Comparison of ENCODE assay signal across 18 cellular contexts in the genomic region with DNA sequence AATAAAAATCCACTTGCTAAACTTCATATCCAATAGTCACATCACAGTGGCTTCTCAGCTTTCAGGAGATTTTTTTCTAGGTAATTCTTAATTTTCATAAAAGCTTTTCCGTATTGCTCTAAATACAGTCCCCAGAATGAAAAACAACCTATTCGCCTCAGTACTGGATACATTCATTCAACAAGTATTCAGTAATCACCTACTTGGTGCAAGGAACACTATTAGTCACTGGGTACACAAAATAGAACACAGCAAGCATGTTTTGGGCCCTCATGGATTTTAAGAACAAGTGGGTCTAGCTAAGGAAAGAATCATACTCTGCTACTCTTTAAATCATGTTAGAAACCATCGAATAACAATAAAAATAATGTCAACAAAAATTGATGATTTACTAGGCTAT. TPM values are rescaled to one million over a fixed set of nuclear protein-coding genes. Genes with fewer than 3 reads are reported as not detected.
DNase-seq lines count a peak whose midpoint lies in the region; ATAC-seq, FAIRE-seq and TF ChIP-seq lines count a peak whose summit lies in the region.
"Had no signal": no experiment of that assay in that cellular context is flagged by ENCODE, and none has a peak within 500 bp of the region (broad histone marks: within the 10 kb centered on the region; RNA-seq: fewer than 3 reads in every experiment).

No MANE protein-coding gene starts in this region.

- H3K9ac ChIP-seq in SK-N-SH: no peak overlapping the region
- H3K9ac ChIP-seq in mammary epithelial cell (ENCODE audit: insufficient read depth, low read length): no peak overlapping the region
- H3K9ac ChIP-seq in HepG2 (ENCODE audit: insufficient read depth, low read depth, low read length): no peak overlapping the region

- POLR2A ChIA-PET in SK-N-SH (lab: Yijun Ruan, JAX): no interaction called here
- POLR2A ChIA-PET in HepG2 (lab: Yijun Ruan, JAX): no interaction called here
- POLR2A ChIA-PET in activated CD8-positive, alpha-beta T cell treated with anti-CD3 and anti-CD28 coated beads for 36 hours (lab: Charles Lee): no interaction called here

- H3K9me2 ChIP-seq in SK-N-SH: no peaks in the 10 kb centered on the region

- H3K4me2 ChIP-seq in SK-N-SH (no peak overlapping the region), mammary epithelial cell (ENCODE audit: insufficient read depth, low read depth, low read length) (no peak overlapping the region), HepG2 (ENCODE audit: low read depth, low read length) (no peak overlapping the region)

- CTCF ChIA-PET in SK-N-SH (lab: Yijun Ruan, JAX) (interaction anchor here (1.0 kb wide), 1 partner anchor 13 kb away, joined by 3 read pairs; no protein-coding TSS in a partner anchor), mammary epithelial cell (lab: Charles Lee; ENCODE audit: low non-redundant PET) (no interaction called here), HepG2 (lab: Yijun Ruan, JAX; ENCODE audit: low intra/inter-chr PET ratio, low total read pairs) (no interaction called here)
- CTCF ChIA-PET in activated CD8-positive, alpha-beta T cell treated with anti-CD3 and anti-CD28 coated beads for 36 hours (lab: Charles Lee): no interaction called here

- H3F3A ChIP-seq in SK-N-SH (replicated peaks; ENCODE audit: insufficient read depth): peaks cover 2% of the 10 kb centered on the region

- H3K27ac Mint-ChIP-seq in activated CD8-positive, alpha-beta T cell treated with anti-CD3 and anti-CD28 coated beads for 36 hours: no peak overlapping the region
- H3K27ac Mint-ChIP-seq: IgD-negative memory B cell had no signal

- TF ChIP-seq CTCF in SK-N-SH (IDR thresholded peaks at IDR 0.05) (no peak), mammary epithelial cell (conservative IDR thresholded peaks at IDR 0.05 in 1 of 2, IDR thresholded peaks at IDR 0.05 in 1 of 2; ENCODE audit: extremely low read depth in 1 of 2, insufficient read depth in 1 of 2, low read depth in 1 of 2, low read length in 2 of 2) (no peak), HepG2 (CRISPR knock-in tag; IDR thresholded peaks at IDR 0.05) (no peak)
- TF ChIP-seq CTCF in activated CD8-positive, alpha-beta T cell treated with anti-CD3 and anti-CD28 coated beads for 36 hours (IDR thresholded peaks at IDR 0.05): no peak

- 41% methylated on average over 3 of the region's 3 CpGs for WGBS in SK-N-SH (ENCODE audit: low lambda C conversion rate)
- WGBS in mammary epithelial cell (ENCODE audit: low coverage, missing lambda C conversion rate): 64% methylated on average over 3 of the region's 3 CpGs
- WGBS in HepG2 (ENCODE audit: low lambda C conversion rate): 0% methylated on average over 3 of the region's 3 CpGs

- H3K27ac ChIP-seq in SK-N-SH (ENCODE audit: low read depth in 2 of 2, low read length in 1 of 2) (no peak overlapping the region), mammary epithelial cell (ENCODE audit: insufficient read depth, low read depth, low read length) (no peak overlapping the region), HepG2 (ENCODE audit: extremely low read length, insufficient read depth, low read length) (no peak overlapping the region)

- intact Hi-C loops in mammary epithelial cell (cut with micrococcal nuclease): no loop called here
- intact Hi-C loops in HepG2 (cut with micrococcal nuclease; ENCODE audit: unreplicated experiment): no loop called here
- intact Hi-C loops in activated CD8-positive, alpha-beta T cell treated with anti-CD3 and anti-CD28 coated beads for 36 hours (cut with micrococcal nuclease): no loop called here

- TF ChIP-seq EP300 in SK-N-SH (IDR thresholded peaks at IDR 0.05; ENCODE audit: borderline replicate concordance in 1 of 2, low read depth in 1 of 2, low read length in 1 of 2) (no peak), HepG2 (IDR thresholded peaks at IDR 0.05; ENCODE audit: low read depth in 2 of 2, low read length in 2 of 2) (no peak), HepG2 (CRISPR knock-in tag; IDR thresholded peaks at IDR 0.05; ENCODE audit: borderline replicate concordance) (no peak)

- peaks cover 3% of the 10 kb centered on the region for H3K27me3 Mint-ChIP-seq in activated CD8-positive, alpha-beta T cell treated with anti-CD3 and anti-CD28 coated beads for 36 hours

- peak overlapping the region; percentile 47; the same call in 1 of the 2 replicates for H2AFZ ChIP-seq in SK-N-SH (ENCODE audit: low read depth)
- H2AFZ ChIP-seq in mammary epithelial cell (ENCODE audit: low read depth, low read length): no peak overlapping the region
- no peak overlapping the region for H2AFZ ChIP-seq in HepG2 (ENCODE audit: low read length)

- peaks cover 0 to 4% of the 10 kb centered on the region in 2 experiments for H3K36me3 ChIP-seq in SK-N-SH (replicated peaks in 1 of 2; ENCODE audit: control insufficient read depth in 1 of 2, insufficient read depth in 2 of 2, low read length in 1 of 2)
- H3K36me3 ChIP-seq in mammary epithelial cell (ENCODE audit: insufficient read depth, low read length): no peaks in the 10 kb centered on the region
- H3K36me3 ChIP-seq in HepG2 (replicated peaks in 1 of 2; ENCODE audit: control insufficient read depth in 1 of 2, insufficient read depth in 2 of 2, low read length in 2 of 2): no peaks in the 10 kb centered on the region

- ATAC-seq in SK-N-SH treated with all-trans-retinoic acid at 6 μM for 48 hours (no peak), HepG2 (no peak)
- ATAC-seq in activated CD8-positive, alpha-beta T cell treated with anti-CD3 and anti-CD28 coated beads for 36 hours: no peak

- TF ChIP-seq RAD21 in SK-N-SH (IDR thresholded peaks at IDR 0.05; ENCODE audit: low read length): no peak
- no peak for TF ChIP-seq RAD21 in HepG2 (CRISPR knock-in tag; IDR thresholded peaks at IDR 0.05)

- H3K36me3 Mint-ChIP-seq in activated CD8-positive, alpha-beta T cell treated with anti-CD3 and anti-CD28 coated beads for 36 hours (ENCODE audit: low read depth): peaks cover 4% of the 10 kb centered on the region
- H3K36me3 Mint-ChIP-seq: IgD-negative memory B cell had no signal

- in situ Hi-C loops in mammary epithelial cell (cut with MboI; ENCODE audit: low sequenced_read_pairs in 2 of 2): no loop called here
- in situ Hi-C loops in HepG2 (cut with HindIII; ENCODE audit: extremely low pct_ligation_motif_present, low pct_unique_long_range_greater_than_20kb): no loop called here

- H3K79me2 ChIP-seq in SK-N-SH (ENCODE audit: insufficient read depth) (peaks cover 12% of the 10 kb centered on the region; the same call in 1 of the 2 replicates), mammary epithelial cell (ENCODE audit: insufficient read depth, low read length) (peaks cover 5% of the 10 kb centered on the region), HepG2 (ENCODE audit: insufficient read depth, low read length) (no peaks in the 10 kb centered on the region)

- no peak for DNase-seq in SK-N-SH
- peak; percentile 30 for DNase-seq in mammary epithelial cell
- DNase-seq in HepG2 (ENCODE audit: low spot score): no peak
- no peak for DNase-seq in NCI-H2196 treated with DMSO at 0.1 percent for 48 hours (lab: John Stamatoyannopoulos, UW; ENCODE audit: unreplicated experiment)
- DNase-seq in activated CD8-positive, alpha-beta T cell treated with anti-CD3 and anti-CD28 coated beads for 36 hours: no peak
- no peak for DNase-seq in activated CD4-positive, alpha-beta T cell treated with anti-CD3 and anti-CD28 coated beads for 4 hours
- no peak for DNase-seq in pons (ENCODE audit: low spot score)
- DNase-seq: 8988T, C1 segment of cervical spinal cord, DMS 273 treated with DMSO at 0.1 percent for 48 hours, H7, NCI-H187, NCI-H345, NCI-H526 treated with DMSO at 0.1 percent for 48 hours, SHP77 treated with DMSO at 0.1 percent for 48 hours had no signal

- H3K27me3 ChIP-seq in SK-N-SH (ENCODE audit: insufficient read depth) (no peaks in the 10 kb centered on the region; the same call in 1 of the 2 replicates), mammary epithelial cell (ENCODE audit: insufficient read depth, low read length) (no peaks in the 10 kb centered on the region), HepG2 (ENCODE audit: control insufficient read depth in 1 of 2, insufficient read depth in 2 of 2, low read length in 2 of 2) (no peaks in the 10 kb centered on the region)

- H3K4me1 Mint-ChIP-seq in activated CD8-positive, alpha-beta T cell treated with anti-CD3 and anti-CD28 coated beads for 36 hours (ENCODE audit: low read depth): peaks cover 3% of the 10 kb centered on the region

- no peaks in the 10 kb centered on the region for H3K9me3 Mint-ChIP-seq in activated CD8-positive, alpha-beta T cell treated with anti-CD3 and anti-CD28 coated beads for 36 hours
- H3K9me3 Mint-ChIP-seq: IgD-negative memory B cell had no signal

- dilution Hi-C loops in mammary epithelial cell (cut with HindIII; ENCODE audit: low sequenced_read_pairs): no loop called here

- FAIRE-seq in HepG2 (lab: Jason Lieb, UNC): no peak

- peaks cover 0 to 4% of the 10 kb centered on the region in 2 experiments; a peak in 1 of 4 replicates for H3K4me1 ChIP-seq in SK-N-SH (ENCODE audit: control insufficient read depth in 1 of 2, insufficient read depth in 2 of 2, low read depth in 1 of 2, low read length in 1 of 2)
- H3K4me1 ChIP-seq in mammary epithelial cell (ENCODE audit: insufficient read depth, low read length): peaks cover 7% of the 10 kb centered on the region
- 0 out of 2 replicates have a peak, but pooled peaks cover 6% of the 10 kb centered on the region for H3K4me1 ChIP-seq in HepG2 (ENCODE audit: insufficient read depth, low read length)

- no peak for TF ChIP-seq POLR2A in HepG2 (IDR thresholded peaks at IDR 0.05; ENCODE audit: insufficient read depth in 1 of 2, low read depth in 2 of 2, low read length in 2 of 2)

- H3K4me3 ChIP-seq in SK-N-SH (ENCODE audit: low read depth in 2 of 2, low read length in 1 of 2) (no peak overlapping the region), mammary epithelial cell (replicated peaks in 1 of 3; ENCODE audit: insufficient read depth in 1 of 3, low read depth in 2 of 3, low read length in 3 of 3) (no peak overlapping the region), HepG2 (replicated peaks in 1 of 3; ENCODE audit: insufficient read depth in 1 of 3, low read depth in 2 of 3, low read length in 3 of 3) (no peak overlapping the region)

- no peak overlapping the region for H3K4me3 Mint-ChIP-seq in activated CD8-positive, alpha-beta T cell treated with anti-CD3 and anti-CD28 coated beads for 36 hours
- H3K4me3 Mint-ChIP-seq: IgD-negative memory B cell had no signal

- H4K20me1 ChIP-seq in SK-N-SH (ENCODE audit: insufficient read depth): no peaks in the 10 kb centered on the region
- H4K20me1 ChIP-seq in mammary epithelial cell (ENCODE audit: insufficient read depth, low read length): no peaks in the 10 kb centered on the region
- no peaks in the 10 kb centered on the region for H4K20me1 ChIP-seq in HepG2 (ENCODE audit: insufficient read depth, low read length)

- BruUV-seq in mammary epithelial cell (replicated peaks; lab: Mats Ljungman, UMichigan): no TSS peak
- BruUV-seq in HepG2 (replicated peaks; lab: Mats Ljungman, UMichigan): no TSS peak

- H3K9me3 ChIP-seq in SK-N-SH (no peaks in the 10 kb centered on the region), mammary epithelial cell (replicated peaks; ENCODE audit: insufficient read depth, low read length) (no peaks in the 10 kb centered on the region), HepG2 (ENCODE audit: low read length) (no peaks in the 10 kb centered on the region)

RNA-seq across cellular contexts. Expression of a gene that starts 2.8 kb away (rescaled TPM):
- polyA plus RNA-seq in SK-N-SH (2012; rRNA removed) (292 and 392 TPM in 2 replicates), mammary epithelial cell (124 TPM), HepG2 (2011; rRNA removed) (38.5 and 50.9 TPM in 2 replicates)
- 432 and 638 TPM in 2 replicates for polyA plus RNA-seq in SK-N-SH (2012; cell fraction: cytosol; rRNA removed)
- polyA plus RNA-seq in SK-N-SH (2012; cell fraction: nucleus; rRNA removed): 146 and 148 TPM in 2 replicates
- total RNA-seq in mammary epithelial cell (100 to 1,000 TPM in 1 of 2 donors, 10 to 100 TPM in 1; 93.4 to 146 TPM), HepG2 (2016; rRNA removed; fragmentation: Illumina TruSeq; extraction: Trizol) (55.8 and 63.4 TPM in 2 replicates)
- polyA minus RNA-seq in mammary epithelial cell: 42.6 TPM
- 16.7 and 19.3 TPM in 2 replicates for total RNA-seq in HepG2 (2016; cell fraction: cytosol; rRNA removed; fragmentation: Illumina TruSeq; extraction: Trizol; ENCODE audit: low read depth)
- 54.0 and 66.4 TPM in 2 replicates for total RNA-seq in HepG2 (2016; cell fraction: insoluble cytoplasmic fraction; rRNA removed; fragmentation: Illumina TruSeq; extraction: Trizol)
- total RNA-seq in HepG2 (2016; cell fraction: membrane; rRNA removed; fragmentation: Illumina TruSeq; extraction: Trizol): 28.1 and 33.1 TPM in 2 replicates
- 26.0 and 27.5 TPM in 2 replicates for total RNA-seq in HepG2 (2016; cell fraction: nucleus; rRNA removed; fragmentation: Illumina TruSeq; extraction: Trizol)
- 28.0 and 34.0 TPM in 2 replicates for polyA plus RNA-seq in HepG2 (2011; cell fraction: cytosol; rRNA removed)
- polyA plus RNA-seq in HepG2 (2011; cell fraction: nucleus; rRNA removed): 11.7 and 19.8 TPM in 2 replicates
- polyA plus RNA-seq in HepG2 (2012): 55.0 and 81.6 TPM in 2 replicates
- 21.1 and 28.5 TPM in 2 replicates for polyA plus RNA-seq in HepG2 (2016; cell fraction: cytosol; fragmentation: Illumina TruSeq; extraction: Trizol; ENCODE audit: low read depth)
- polyA plus RNA-seq in HepG2 (2016; cell fraction: insoluble cytoplasmic fraction; fragmentation: Illumina TruSeq; extraction: Trizol; ENCODE audit: low read depth): 77.0 and 78.6 TPM in 2 replicates
- polyA plus RNA-seq in HepG2 (2016; cell fraction: membrane; fragmentation: Illumina TruSeq; extraction: Trizol; ENCODE audit: low read depth): 31.6 and 36.2 TPM in 2 replicates
- 45.3 and 46.1 TPM in 2 replicates for polyA plus RNA-seq in HepG2 (2016; cell fraction: nucleus; fragmentation: Illumina TruSeq; extraction: Trizol; ENCODE audit: insufficient read depth, low read depth)
- polyA minus RNA-seq in HepG2 (2011; rRNA and poly(A)+ RNA removed; ENCODE audit: low replicate concordance): 8.9 and 13.0 TPM in 2 replicates
- polyA minus RNA-seq in HepG2 (2011; cell fraction: cytosol; rRNA and poly(A)+ RNA removed): 8.9 and 9.7 TPM in 2 replicates
- polyA minus RNA-seq in HepG2 (2011; cell fraction: nucleus; rRNA and poly(A)+ RNA removed): 6.6 and 8.2 TPM in 2 replicates
- total RNA-seq in activated CD8-positive, alpha-beta T cell treated with anti-CD3 and anti-CD28 coated beads for 36 hours: 10 to 100 TPM; 30.8 to 35.1 TPM
- total RNA-seq: HT-29 had no signal

RNA-seq across cellular contexts. Expression of a gene that starts 17.3 kb away (rescaled TPM):
- 27.7 and 29.5 TPM in 2 replicates for polyA plus RNA-seq in SK-N-SH (2012; rRNA removed)
- 46.4 and 99.7 TPM in 2 replicates for polyA plus RNA-seq in SK-N-SH (2012; cell fraction: cytosol; rRNA removed)
- 13.1 and 20.9 TPM in 2 replicates for polyA plus RNA-seq in SK-N-SH (2012; cell fraction: nucleus; rRNA removed)
- 10 to 100 TPM; 44.5 to 71.1 TPM for total RNA-seq in mammary epithelial cell
- polyA plus RNA-seq in mammary epithelial cell: 45.9 TPM
- 0.98 TPM for polyA minus RNA-seq in mammary epithelial cell
- 45.8 and 65.4 TPM in 2 replicates for total RNA-seq in HepG2 (2016; rRNA removed; fragmentation: Illumina TruSeq; extraction: Trizol)
- total RNA-seq in HepG2 (2016; cell fraction: cytosol; rRNA removed; fragmentation: Illumina TruSeq; extraction: Trizol; ENCODE audit: low read depth): 6.0 and 7.6 TPM in 2 replicates
- total RNA-seq in HepG2 (2016; cell fraction: insoluble cytoplasmic fraction; rRNA removed; fragmentation: Illumina TruSeq; extraction: Trizol): 47.4 and 69.9 TPM in 2 replicates
- total RNA-seq in HepG2 (2016; cell fraction: membrane; rRNA removed; fragmentation: Illumina TruSeq; extraction: Trizol): 9.1 and 10.8 TPM in 2 replicates
- total RNA-seq in HepG2 (2016; cell fraction: nucleus; rRNA removed; fragmentation: Illumina TruSeq; extraction: Trizol): 18.0 and 18.6 TPM in 2 replicates
- 9.3 and 15.8 TPM in 2 replicates for polyA plus RNA-seq in HepG2 (2011; rRNA removed)
- 4.1 and 8.0 TPM in 2 replicates for polyA plus RNA-seq in HepG2 (2011; cell fraction: cytosol; rRNA removed)
- polyA plus RNA-seq in HepG2 (2011; cell fraction: nucleus; rRNA removed): 2.8 and 3.9 TPM in 2 replicates
- polyA plus RNA-seq in HepG2 (2012): 22.7 and 32.6 TPM in 2 replicates
- 4.3 and 4.7 TPM in 2 replicates for polyA plus RNA-seq in HepG2 (2016; cell fraction: cytosol; fragmentation: Illumina TruSeq; extraction: Trizol; ENCODE audit: low read depth)
- 90.4 and 96.9 TPM in 2 replicates for polyA plus RNA-seq in HepG2 (2016; cell fraction: insoluble cytoplasmic fraction; fragmentation: Illumina TruSeq; extraction: Trizol; ENCODE audit: low read depth)
- 6.5 and 6.6 TPM in 2 replicates for polyA plus RNA-seq in HepG2 (2016; cell fraction: membrane; fragmentation: Illumina TruSeq; extraction: Trizol; ENCODE audit: low read depth)
- 35.3 and 41.8 TPM in 2 replicates for polyA plus RNA-seq in HepG2 (2016; cell fraction: nucleus; fragmentation: Illumina TruSeq; extraction: Trizol; ENCODE audit: insufficient read depth, low read depth)
- 0.34 and 1.5 TPM in 2 replicates for polyA minus RNA-seq in HepG2 (2011; rRNA and poly(A)+ RNA removed; ENCODE audit: low replicate concordance)
- 3.2 and 5.0 TPM in 2 replicates for polyA minus RNA-seq in HepG2 (2011; cell fraction: cytosol; rRNA and poly(A)+ RNA removed)
- 3.6 and 4.4 TPM in 2 replicates for polyA minus RNA-seq in HepG2 (2011; cell fraction: nucleus; rRNA and poly(A)+ RNA removed)
- 1 to 10 TPM; 6.8 to 7.5 TPM for total RNA-seq in activated CD8-positive, alpha-beta T cell treated with anti-CD3 and anti-CD28 coated beads for 36 hours

RNA-seq across cellular contexts. Expression of a gene that starts 43.5 kb away (rescaled TPM):
- 20.2 and 26.0 TPM in 2 replicates for polyA plus RNA-seq in SK-N-SH (2012; rRNA removed)
- polyA plus RNA-seq in SK-N-SH (2012; cell fraction: cytosol; rRNA removed): 32.6 and 45.2 TPM in 2 replicates
- 6.6 and 13.5 TPM in 2 replicates for polyA plus RNA-seq in SK-N-SH (2012; cell fraction: nucleus; rRNA removed)
- total RNA-seq in mammary epithelial cell: 1 to 10 TPM; 6.8 to 9.8 TPM
- 4.0 TPM for polyA plus RNA-seq in mammary epithelial cell
- not detected for polyA minus RNA-seq in mammary epithelial cell
- not detected in 2 replicates for total RNA-seq in HepG2 (2016; rRNA removed; fragmentation: Illumina TruSeq; extraction: Trizol)
- total RNA-seq in HepG2 (2016; cell fraction: cytosol; rRNA removed; fragmentation: Illumina TruSeq; extraction: Trizol; ENCODE audit: low read depth): not detected in 2 replicates
- total RNA-seq in HepG2 (2016; cell fraction: insoluble cytoplasmic fraction; rRNA removed; fragmentation: Illumina TruSeq; extraction: Trizol): not detected in 2 replicates
- not detected in 2 replicates for total RNA-seq in HepG2 (2016; cell fraction: membrane; rRNA removed; fragmentation: Illumina TruSeq; extraction: Trizol)
- total RNA-seq in HepG2 (2016; cell fraction: nucleus; rRNA removed; fragmentation: Illumina TruSeq; extraction: Trizol): not detected in 2 replicates
- polyA plus RNA-seq in HepG2 (2011; rRNA removed): not detected in 2 replicates
- not detected in 2 replicates for polyA plus RNA-seq in HepG2 (2011; cell fraction: cytosol; rRNA removed)
- not detected in 2 replicates for polyA plus RNA-seq in HepG2 (2011; cell fraction: nucleus; rRNA removed)
- polyA plus RNA-seq in HepG2 (2012): not detected in 2 replicates
- not detected in 2 replicates for polyA plus RNA-seq in HepG2 (2016; cell fraction: cytosol; fragmentation: Illumina TruSeq; extraction: Trizol; ENCODE audit: low read depth)
- polyA plus RNA-seq in HepG2 (2016; cell fraction: insoluble cytoplasmic fraction; fragmentation: Illumina TruSeq; extraction: Trizol; ENCODE audit: low read depth): not detected in 2 replicates
- polyA plus RNA-seq in HepG2 (2016; cell fraction: membrane; fragmentation: Illumina TruSeq; extraction: Trizol; ENCODE audit: low read depth): not detected in 2 replicates
- not detected in 2 replicates for polyA plus RNA-seq in HepG2 (2016; cell fraction: nucleus; fragmentation: Illumina TruSeq; extraction: Trizol; ENCODE audit: insufficient read depth, low read depth)
- polyA minus RNA-seq in HepG2 (2011; rRNA and poly(A)+ RNA removed; ENCODE audit: low replicate concordance): not detected in 2 replicates
- polyA minus RNA-seq in HepG2 (2011; cell fraction: cytosol; rRNA and poly(A)+ RNA removed): not detected in 2 replicates
- not detected in 2 replicates for polyA minus RNA-seq in HepG2 (2011; cell fraction: nucleus; rRNA and poly(A)+ RNA removed)
- total RNA-seq in activated CD8-positive, alpha-beta T cell treated with anti-CD3 and anti-CD28 coated beads for 36 hours: not detected
- total RNA-seq: HT-29 had no signal
- polyA plus RNA-seq: IgD-negative memory B cell had no signal
